9 cellular contexts compared by ENCODE assay signal in genomic region chr16:87956771-87957279, GRCh38. TPM values are rescaled to one million over a fixed set of nuclear protein-coding genes. Genes with fewer than 3 reads are reported as not detected.
A peak's percentile ranks its signal among the peaks of the same experiment; 100 is the strongest.
DNase-seq lines count a peak whose midpoint lies in the region; ATAC-seq, FAIRE-seq and TF ChIP-seq lines count a peak whose summit lies in the region.
"Had no signal": no experiment of that assay in that cellular context is flagged by ENCODE, and none has a peak within 500 bp of the region (broad histone marks: within the 10 kb centered on the region; RNA-seq: fewer than 3 reads in every experiment).

No MANE protein-coding gene starts in this region.

- FAIRE-seq in small intestine (lab: Jason Lieb, UNC) = no peak

- no peak overlapping the region for H3K9ac ChIP-seq in DND-41 (ENCODE audit: low read depth, low read length)

- H3K27me3 ChIP-seq in DND-41 (ENCODE audit: insufficient read depth, low read length, poor library complexity) = no peaks in the 10 kb centered on the region
- no peaks in the 10 kb centered on the region for H3K27me3 ChIP-seq in small intestine (ENCODE audit: control insufficient read depth in 2 of 2, insufficient read depth in 2 of 2, low read length in 2 of 2)
- H3K27me3 ChIP-seq: SJCRH30 had no signal

- H3K27ac ChIP-seq in DND-41 (ENCODE audit: low read length) (no peak overlapping the region), small intestine (ENCODE audit: low read depth in 1 of 2, low read length in 1 of 2) (peak overlapping the region; percentile 1 to 89)
- H3K27ac ChIP-seq: SJCRH30 had no signal

- 54 to 81% (median 72%) methylated on average over 21 of the region's 21 CpGs for WGBS in small intestine, 3 donors

- peaks cover 100% of the 10 kb centered on the region for H3K79me2 ChIP-seq in DND-41 (ENCODE audit: insufficient read depth, low read length)

- H3K9me3 ChIP-seq in DND-41 (ENCODE audit: insufficient read depth, low read length, severe bottlenecking) (no peaks in the 10 kb centered on the region), small intestine (ENCODE audit: control insufficient read depth, low read depth) (no peaks in the 10 kb centered on the region)
- H3K9me3 ChIP-seq: SJCRH30 had no signal

- H3K4me3 ChIP-seq in DND-41 (ENCODE audit: low read depth in 1 of 2, low read length in 2 of 2) = no peak overlapping the region
- no peak overlapping the region for H3K4me3 ChIP-seq in HFF-Myc (replicated peaks; ENCODE audit: low read depth, low read length)
- no peak overlapping the region for H3K4me3 ChIP-seq in small intestine (ENCODE audit: low read depth in 1 of 2, low read length in 2 of 2)
- H3K4me3 ChIP-seq: SJCRH30 had no signal

- no peak overlapping the region for H3K4me2 ChIP-seq in DND-41 (ENCODE audit: insufficient read depth, low read length)

- DNase-seq in DND-41 (peak; percentile 59), HFF-Myc (ENCODE audit: extremely low read depth, low read depth) (no peak), fibroblast of peridontal ligament (ENCODE audit: extremely low read depth) (peak; percentile 87), small intestine (no peak)
- DNase-seq in activated CD4-positive, CD25-positive, alpha-beta regulatory T cell treated with anti-CD3 and anti-CD28 coated beads, Interleukin-2, amount 50 U/mL, for 72 hours = peak; percentile 44

- H3K4me1 ChIP-seq in DND-41 (ENCODE audit: insufficient read depth, low read length) = peaks cover 41% of the 10 kb centered on the region
- peaks cover 5% of the 10 kb centered on the region in 2 donors for H3K4me1 ChIP-seq in small intestine (ENCODE audit: control insufficient read depth in 2 of 2, insufficient read depth in 1 of 2, low read depth in 1 of 2, low read length in 1 of 2)
- H3K4me1 ChIP-seq: SJCRH30 had no signal

- H3K36me3 ChIP-seq in DND-41 (ENCODE audit: insufficient read depth, low read length) = peaks cover 57% of the 10 kb centered on the region
- no peaks in the 10 kb centered on the region for H3K36me3 ChIP-seq in small intestine (ENCODE audit: control insufficient read depth in 2 of 2, insufficient read depth in 2 of 2, low read length in 2 of 2)

- H4K20me1 ChIP-seq in DND-41 (ENCODE audit: insufficient read depth, low read length) = peaks cover 66% of the 10 kb centered on the region

- ATAC-seq in DND-41 (ENCODE audit: insufficient read depth, low read depth) (peak; percentile 60), HG02798 (IDR thresholded peaks at IDR 0.05; ENCODE audit: poor library complexity, unreplicated experiment) (no peak), HG02885 (IDR thresholded peaks at IDR 0.05; ENCODE audit: poor library complexity, unreplicated experiment) (no peak), HG03378 (IDR thresholded peaks at IDR 0.05; ENCODE audit: unreplicated experiment) (no peak)

- H2AFZ ChIP-seq in DND-41 (ENCODE audit: low read depth, low read length) = no peak overlapping the region

- TF ChIP-seq CTCF in DND-41 (IDR thresholded peaks at IDR 0.05; ENCODE audit: borderline replicate concordance, extremely low read depth, low read length, poor library complexity, severe bottlenecking) (peak; percentile 49), HFF-Myc (IDR thresholded peaks at IDR 0.05; ENCODE audit: low read depth, low read length, missing control alignments) (peak; percentile 39)

RNA-seq across cellular contexts. Expression of gene BANP, which starts 5.6 kb away (rescaled TPM):
- 10 to 100 TPM; 10.5 to 11.8 (median 11.3) TPM for polyA plus RNA-seq in small intestine

RNA-seq across cellular contexts. Expression of gene CA5A, which starts 20.5 kb away (rescaled TPM):
- polyA plus RNA-seq in small intestine = not detected

Comparison
In these comparisons a context has a peak if more than half of its experiments do, and no peak if none do; other contexts are left out.
1. DNase-seq: peak in DND-41 (single experiment), activated CD4-positive, CD25-positive, alpha-beta regulatory T cell treated with anti-CD3 and anti-CD28 coated beads, Interleukin-2, amount 50 U/mL, for 72 hours (single experiment) and fibroblast of peridontal ligament (single experiment); none in HFF-Myc (single experiment) and small intestine (single experiment).